In genomic region chr9:73081979-73082657, GRCh38 we compare ENCODE assay signal across 8 cellular contexts.
DNase-seq lines count a peak whose midpoint lies in the region; ATAC-seq, FAIRE-seq and TF ChIP-seq lines count a peak whose summit lies in the region.

No MANE protein-coding gene starts in this region.

- intact Hi-C loops in PC-9 (cut with micrococcal nuclease; ENCODE audit: unreplicated experiment) = loop anchor here (1.0 to 2.0 kb wide), 3 partner anchors 211 to 801 kb away; no protein-coding TSS in a partner anchor
- intact Hi-C loops in endothelial cell of umbilical vein (cut with micrococcal nuclease) = loop anchor here (1.0 to 2.0 kb wide), 7 partner anchors 59 to 1043 kb away; no protein-coding TSS in a partner anchor
- intact Hi-C loops in naive thymus-derived CD4-positive, alpha-beta T cell (cut with micrococcal nuclease) = loop anchor here (1.0 to 5.0 kb wide), 5 partner anchors 225 to 1043 kb away; no protein-coding TSS in a partner anchor

- BruUV-seq in PC-9 (replicated peaks; lab: Mats Ljungman, UMichigan) (no TSS peak), endothelial cell of umbilical vein (replicated peaks; lab: Mats Ljungman, UMichigan) (no TSS peak)

- no peak overlapping the region for H3K4me2 ChIP-seq in PC-9
- peak overlapping the region; percentile 12 for H3K4me2 ChIP-seq in endothelial cell of umbilical vein (ENCODE audit: insufficient read depth, low read length)

- dilution Hi-C loops in endothelial cell of umbilical vein (cut with MboI; ENCODE audit: extremely low pct_ligation_motif_present, low sequenced_read_pairs) = loop anchor here (25.0 kb wide), 1 partner anchor 220 kb away; no protein-coding TSS in a partner anchor

- no peak overlapping the region for H3K27ac Mint-ChIP-seq in naive thymus-derived CD4-positive, alpha-beta T cell

- peak; percentile 50 for FAIRE-seq in endothelial cell of umbilical vein (lab: Jason Lieb, UNC)

- peaks cover 8 to 31% (median 18%) of the 10 kb centered on the region in 5 donors for H3K27me3 Mint-ChIP-seq in naive thymus-derived CD4-positive, alpha-beta T cell

- no peaks in the 10 kb centered on the region for H3K4me1 Mint-ChIP-seq in naive thymus-derived CD4-positive, alpha-beta T cell

- H4K20me1 ChIP-seq in PC-9 (ENCODE audit: insufficient read depth) (no peaks in the 10 kb centered on the region), endothelial cell of umbilical vein (replicated peaks; ENCODE audit: control insufficient read depth, extremely low read depth, insufficient read depth, low read length) (no peaks in the 10 kb centered on the region)

- H3K9me3 Mint-ChIP-seq in naive thymus-derived CD4-positive, alpha-beta T cell = no peaks in the 10 kb centered on the region

- peak; percentile 38 for DNase-seq in SIG-M5 treated with dmso at 0.1 percent for 504 hours (lab: John Stamatoyannopoulos, UW; ENCODE audit: unreplicated experiment)
- DNase-seq in SIG-M5 (lab: John Stamatoyannopoulos, UW) = no peak
- DNase-seq in PC-9 = no peak
- peak; percentile 90 for DNase-seq in endothelial cell of umbilical vein (ENCODE audit: low read depth, low spot score)
- DNase-seq in naive thymus-derived CD4-positive, alpha-beta T cell = peak in 4 of 9 donors; percentile 8 to 20 (median 15)
- no peak for DNase-seq in T1000 (lab: John Stamatoyannopoulos, UW)
- no peak for DNase-seq in activated effector memory CD4-positive, alpha-beta T cell treated with anti-CD3 and anti-CD28 coated beads, Interleukin-2, amount 50 U/mL, for 16 hours

- no peaks in the 10 kb centered on the region for H3K9me1 ChIP-seq in endothelial cell of umbilical vein (replicated peaks; ENCODE audit: control insufficient read depth, extremely low read depth, insufficient read depth, low read length)

- no peak overlapping the region for H2AFZ ChIP-seq in PC-9
- H2AFZ ChIP-seq in endothelial cell of umbilical vein (ENCODE audit: low read depth, low read length) = no peak overlapping the region

- TF ChIP-seq CTCF in PC-9 (conservative IDR thresholded peaks at IDR 0.05) = peak; percentile 78
- peak; percentile 61 to 74 for TF ChIP-seq CTCF in endothelial cell of umbilical vein (IDR thresholded peaks at IDR 0.05; ENCODE audit: extremely low read depth in 1 of 2, insufficient read depth in 1 of 2, low read depth in 1 of 2, low read length in 2 of 2)

- CTCF ChIA-PET in PC-9 (lab: Charles Lee) (interaction anchor here (0.6 to 1.8 kb wide), 6 partner anchors 14 to 414 kb away, joined by 3 to 6 read pairs (median 4); no protein-coding TSS in a partner anchor), endothelial cell of umbilical vein (lab: Charles Lee) (interaction anchor here (0.6 to 7.2 kb wide), 26 partner anchors 8 to 237 kb away, joined by 3 to 166 read pairs (median 4); no protein-coding TSS in a partner anchor)
- CTCF ChIA-PET in naive thymus-derived CD4-positive, alpha-beta T cell (lab: Charles Lee) = interaction anchor here (0.6 to 2.1 kb wide), 3 partner anchors 10 to 801 kb away, joined by 3 to 6 read pairs (median 3); no protein-coding TSS in a partner anchor

- no peaks in the 10 kb centered on the region for H3K36me3 Mint-ChIP-seq in naive thymus-derived CD4-positive, alpha-beta T cell

- TF ChIP-seq POLR2A in endothelial cell of umbilical vein (IDR thresholded peaks at IDR 0.05; ENCODE audit: low read depth, low read length) = no peak

- H3K27ac ChIP-seq in PC-9 (no peak overlapping the region), endothelial cell of umbilical vein (ENCODE audit: insufficient read depth, low read depth, low read length) (no peak overlapping the region)
- H3K27ac ChIP-seq in naive thymus-derived CD4-positive, alpha-beta T cell (ENCODE audit: low read depth, low read length) = no peak overlapping the region

- no peak overlapping the region for H3K4me3 Mint-ChIP-seq in naive thymus-derived CD4-positive, alpha-beta T cell

- POLR2A ChIA-PET in PC-9 (lab: Charles Lee; ENCODE audit: unreplicated experiment) (no interaction called here), endothelial cell of umbilical vein (lab: Charles Lee) (no interaction called here)
- POLR2A ChIA-PET in naive thymus-derived CD4-positive, alpha-beta T cell (lab: Charles Lee) = no interaction called here

- H3K79me2 ChIP-seq in PC-9 (ENCODE audit: low read depth) (no peaks in the 10 kb centered on the region), endothelial cell of umbilical vein (ENCODE audit: control insufficient read depth, insufficient read depth, low read length) (no peaks in the 10 kb centered on the region)

- no peaks in the 10 kb centered on the region; the same call in none of the 2 replicates for H3F3A ChIP-seq in PC-9 (ENCODE audit: insufficient read depth, low read depth)

- no peaks in the 10 kb centered on the region for H3K9me2 ChIP-seq in PC-9 (ENCODE audit: insufficient read depth)

- H3K27me3 ChIP-seq in PC-9 (ENCODE audit: insufficient read depth, low read depth) (no peaks in the 10 kb centered on the region), endothelial cell of umbilical vein (ENCODE audit: control insufficient read depth in 2 of 2, insufficient read depth in 2 of 2, low read length in 2 of 2) (no peaks in the 10 kb centered on the region)
- H3K27me3 ChIP-seq in naive thymus-derived CD4-positive, alpha-beta T cell (ENCODE audit: control insufficient read depth in 2 of 2, insufficient read depth in 2 of 2, low read length in 2 of 2) = no peaks in the 10 kb centered on the region

- H3K36me3 ChIP-seq in PC-9 (ENCODE audit: low read depth) = no peaks in the 10 kb centered on the region
- H3K36me3 ChIP-seq in endothelial cell of umbilical vein (ENCODE audit: control insufficient read depth in 2 of 2, extremely low read depth in 1 of 2, insufficient read depth in 2 of 2, low read length in 2 of 2) = no peaks in the 10 kb centered on the region
- no peaks in the 10 kb centered on the region for H3K36me3 ChIP-seq in naive thymus-derived CD4-positive, alpha-beta T cell (ENCODE audit: control insufficient read depth in 2 of 3, insufficient read depth in 3 of 3, low read length in 3 of 3)

- ATAC-seq in HG03442 (IDR thresholded peaks at IDR 0.05; ENCODE audit: unreplicated experiment) = peak; percentile 76
- ATAC-seq in naive thymus-derived CD4-positive, alpha-beta T cell = peak; percentile 57

- H3K4me3 ChIP-seq in PC-9 (no peak overlapping the region), endothelial cell of umbilical vein (replicated peaks in 1 of 3; ENCODE audit: insufficient read depth in 1 of 3, low read depth in 1 of 3, low read length in 3 of 3) (no peak overlapping the region)
- H3K4me3 ChIP-seq in naive thymus-derived CD4-positive, alpha-beta T cell (ENCODE audit: low read length) = no peak overlapping the region

- H3K9me3 ChIP-seq in PC-9 (ENCODE audit: insufficient read depth, low read depth) = 0 out of 2 replicates have a peak, but pooled peaks cover 4% of the 10 kb centered on the region
- no peaks in the 10 kb centered on the region for H3K9me3 ChIP-seq in endothelial cell of umbilical vein (replicated peaks; ENCODE audit: control insufficient read depth, insufficient read depth, low read length)
- H3K9me3 ChIP-seq in naive thymus-derived CD4-positive, alpha-beta T cell (ENCODE audit: control insufficient read depth in 2 of 3, low read length in 3 of 3) = no peaks in the 10 kb centered on the region

- H3K4me1 ChIP-seq in PC-9 (replicated peaks; ENCODE audit: insufficient read depth) (peaks cover 22% of the 10 kb centered on the region), endothelial cell of umbilical vein (ENCODE audit: control insufficient read depth, extremely low read depth, insufficient read depth, low read length) (peaks cover 2% of the 10 kb centered on the region)
- H3K4me1 ChIP-seq in naive thymus-derived CD4-positive, alpha-beta T cell (ENCODE audit: control insufficient read depth in 2 of 2, insufficient read depth in 2 of 2, low read length in 2 of 2) = no peaks in the 10 kb centered on the region

- peak overlapping the region; percentile 30 for H3K9ac ChIP-seq in endothelial cell of umbilical vein (replicated peaks; ENCODE audit: extremely low read depth, insufficient read depth, low read length)

TF ChIP-seq in endothelial cell of umbilical vein, 7 proteins besides CTCF, POLR2A, EP300 and RAD21:
- TF ChIP-seq MAX (IDR thresholded peaks at IDR 0.05; ENCODE audit: insufficient read depth, insufficient read length) (no peak), JUN (IDR thresholded peaks at IDR 0.05; ENCODE audit: borderline replicate concordance, insufficient read depth, insufficient read length, low read depth) (no peak), FOS (IDR thresholded peaks at IDR 0.05; ENCODE audit: borderline replicate concordance, insufficient read depth, low read length) (no peak), POLR2AphosphoS5 (IDR thresholded peaks at IDR 0.05; ENCODE audit: insufficient read depth, low read depth, low read length) (no peak), EZH2 (IDR thresholded peaks at IDR 0.05; ENCODE audit: borderline replicate concordance, low read depth, low read length, severe bottlenecking) (no peak), MYC (IDR thresholded peaks at IDR 0.05; ENCODE audit: low read depth, low read length) (no peak)

Comparison
In these comparisons a context has a peak if more than half of its experiments do, and no peak if none do; other contexts are left out.
1. DNase-seq: peak in SIG-M5 treated with dmso at 0.1 percent for 504 hours (single experiment) and endothelial cell of umbilical vein (single experiment); none in SIG-M5 (single experiment), PC-9 (0 of 2), T1000 (single experiment) and activated effector memory CD4-positive, alpha-beta T cell treated with anti-CD3 and anti-CD28 coated beads, Interleukin-2, amount 50 U/mL, for 16 hours (single experiment).